Comparison of ENCODE assay signal across 1 cellular context in the genomic region with DNA sequence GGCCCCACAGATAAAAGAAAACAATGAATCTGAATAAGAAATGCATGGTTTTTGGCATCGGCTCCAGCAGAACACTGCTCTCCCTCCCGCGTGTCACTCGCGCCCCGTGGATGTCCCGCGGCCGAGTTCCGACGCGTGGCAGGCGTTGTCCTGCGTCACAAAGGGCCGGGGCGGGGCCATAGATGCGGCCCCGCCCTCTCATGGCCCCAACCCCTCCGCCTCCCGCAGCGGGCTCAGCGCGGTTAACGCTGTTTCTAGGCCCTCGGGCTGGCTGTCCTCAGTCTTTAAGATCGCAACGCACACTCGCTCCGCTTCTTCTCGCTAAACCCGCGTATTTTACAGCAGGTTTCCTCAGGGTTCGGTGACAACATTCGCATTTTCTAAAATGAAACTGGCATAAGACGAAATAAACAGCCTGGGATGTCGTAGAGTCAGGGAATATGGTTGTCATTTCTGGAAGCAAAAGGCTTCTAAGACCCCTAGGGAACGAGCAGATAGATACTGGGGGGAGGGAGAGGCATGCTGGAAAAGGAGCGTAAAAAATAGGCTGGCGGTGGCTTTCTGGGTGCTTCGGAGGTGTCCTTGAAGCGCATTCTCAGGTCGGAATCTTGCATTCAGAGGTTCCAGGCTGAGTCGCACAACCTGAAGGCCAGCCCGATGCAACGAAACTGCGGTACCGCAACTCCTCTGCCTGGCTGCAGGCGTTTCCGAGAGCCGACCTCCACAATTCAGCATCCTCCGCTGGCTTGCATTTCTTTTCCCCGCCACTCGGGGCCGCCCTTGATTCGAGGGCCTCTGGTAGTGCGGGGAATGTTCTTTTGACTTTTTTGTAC.
A peak's percentile ranks its signal among the peaks of the same experiment; 100 is the strongest.
TF ChIP-seq lines count a peak whose summit lies in the region.

A gene with protein sequence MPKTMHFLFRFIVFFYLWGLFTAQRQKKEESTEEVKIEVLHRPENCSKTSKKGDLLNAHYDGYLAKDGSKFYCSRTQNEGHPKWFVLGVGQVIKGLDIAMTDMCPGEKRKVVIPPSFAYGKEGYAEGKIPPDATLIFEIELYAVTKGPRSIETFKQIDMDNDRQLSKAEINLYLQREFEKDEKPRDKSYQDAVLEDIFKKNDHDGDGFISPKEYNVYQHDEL (minus strand): TSS at position 159 of the 833 bp plus-strand sequence. CDS start 101 bp downstream, at position 58.

TF ChIP-seq in K562, 482 proteins besides CTCF, POLR2A, EP300 and RAD21 (continued from another document and continues in another):
- TF ChIP-seq, protein P1, sequence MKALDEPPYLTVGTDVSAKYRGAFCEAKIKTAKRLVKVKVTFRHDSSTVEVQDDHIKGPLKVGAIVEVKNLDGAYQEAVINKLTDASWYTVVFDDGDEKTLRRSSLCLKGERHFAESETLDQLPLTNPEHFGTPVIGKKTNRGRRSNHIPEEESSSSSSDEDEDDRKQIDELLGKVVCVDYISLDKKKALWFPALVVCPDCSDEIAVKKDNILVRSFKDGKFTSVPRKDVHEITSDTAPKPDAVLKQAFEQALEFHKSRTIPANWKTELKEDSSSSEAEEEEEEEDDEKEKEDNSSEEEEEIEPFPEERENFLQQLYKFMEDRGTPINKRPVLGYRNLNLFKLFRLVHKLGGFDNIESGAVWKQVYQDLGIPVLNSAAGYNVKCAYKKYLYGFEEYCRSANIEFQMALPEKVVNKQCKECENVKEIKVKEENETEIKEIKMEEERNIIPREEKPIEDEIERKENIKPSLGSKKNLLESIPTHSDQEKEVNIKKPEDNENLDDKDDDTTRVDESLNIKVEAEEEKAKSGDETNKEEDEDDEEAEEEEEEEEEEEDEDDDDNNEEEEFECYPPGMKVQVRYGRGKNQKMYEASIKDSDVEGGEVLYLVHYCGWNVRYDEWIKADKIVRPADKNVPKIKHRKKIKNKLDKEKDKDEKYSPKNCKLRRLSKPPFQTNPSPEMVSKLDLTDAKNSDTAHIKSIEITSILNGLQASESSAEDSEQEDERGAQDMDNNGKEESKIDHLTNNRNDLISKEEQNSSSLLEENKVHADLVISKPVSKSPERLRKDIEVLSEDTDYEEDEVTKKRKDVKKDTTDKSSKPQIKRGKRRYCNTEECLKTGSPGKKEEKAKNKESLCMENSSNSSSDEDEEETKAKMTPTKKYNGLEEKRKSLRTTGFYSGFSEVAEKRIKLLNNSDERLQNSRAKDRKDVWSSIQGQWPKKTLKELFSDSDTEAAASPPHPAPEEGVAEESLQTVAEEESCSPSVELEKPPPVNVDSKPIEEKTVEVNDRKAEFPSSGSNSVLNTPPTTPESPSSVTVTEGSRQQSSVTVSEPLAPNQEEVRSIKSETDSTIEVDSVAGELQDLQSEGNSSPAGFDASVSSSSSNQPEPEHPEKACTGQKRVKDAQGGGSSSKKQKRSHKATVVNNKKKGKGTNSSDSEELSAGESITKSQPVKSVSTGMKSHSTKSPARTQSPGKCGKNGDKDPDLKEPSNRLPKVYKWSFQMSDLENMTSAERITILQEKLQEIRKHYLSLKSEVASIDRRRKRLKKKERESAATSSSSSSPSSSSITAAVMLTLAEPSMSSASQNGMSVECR (CRISPR knock-in tag; IDR thresholded peaks at IDR 0.05) = peak; percentile 76
- TF ChIP-seq SMARCB1 (IDR thresholded peaks at IDR 0.05; ENCODE audit: insufficient read length, low read depth) (peak; percentile 47), PURB (CRISPR knock-in tag; IDR thresholded peaks at IDR 0.05; ENCODE audit: low read depth) (no peak), CBX2 (IDR thresholded peaks at IDR 0.05; ENCODE audit: insufficient read depth, low read length, poor library complexity, severe bottlenecking) (no peak), ZNF197 (CRISPR knock-in tag; IDR thresholded peaks at IDR 0.05; ENCODE audit: low read depth) (no peak), PHF8 (IDR thresholded peaks at IDR 0.05; ENCODE audit: borderline replicate concordance, low read length) (peak; percentile 94), MAFK (IDR thresholded peaks at IDR 0.05; ENCODE audit: low read length) (0 out of 2 replicates have a peak, but pooled peaks have one; percentile 27), WHSC1 (IDR thresholded peaks at IDR 0.05; ENCODE audit: low read length) (no peak), ARID1B (IDR thresholded peaks at IDR 0.05) (no peak), ZNF707 (CRISPR knock-in tag; conservative IDR thresholded peaks at IDR 0.05) (no peak), CBX3 (IDR thresholded peaks at IDR 0.05; ENCODE audit: borderline replicate concordance in 1 of 2, low read length in 2 of 2) (peak in 1 of 2 experiments; percentile 44; a peak in 1 of 3 replicates), HMGN3 (IDR thresholded peaks at IDR 0.05; ENCODE audit: borderline replicate concordance, extremely low read depth, insufficient read length, low read depth, low read length) (peak; percentile 79), ZNF766 (CRISPR knock-in tag; conservative IDR thresholded peaks at IDR 0.05) (0 out of 2 replicates have a peak, but pooled peaks have one; percentile 12), POLR2AphosphoS2 (IDR thresholded peaks at IDR 0.05; ENCODE audit: low read length) (no peak), BCOR (IDR thresholded peaks at IDR 0.05) (peak; percentile 37), ESRRA (IDR thresholded peaks at IDR 0.05; ENCODE audit: borderline replicate concordance, low read depth) (peak; percentile 18; the same call in 1 of the 2 replicates), EZH2 (IDR thresholded peaks at IDR 0.05; ENCODE audit: borderline replicate concordance, low read depth, low read length) (no peak), CCNT2 (IDR thresholded peaks at IDR 0.05; ENCODE audit: borderline replicate concordance, extremely low read depth, insufficient read length, low read depth, low read length) (peak; percentile 70), PTRF (tag; IDR thresholded peaks at IDR 0.05) (no peak), ZNF384 (IDR thresholded peaks at IDR 0.05; ENCODE audit: low read depth, low read length) (0 out of 2 replicates have a peak, but pooled peaks have one; percentile 40), CHD1 (IDR thresholded peaks at IDR 0.05; ENCODE audit: low read length) (no peak), ARID2 (IDR thresholded peaks at IDR 0.05) (0 out of 2 replicates have a peak, but pooled peaks have one; percentile 8), JUN (IDR thresholded peaks at IDR 0.05; ENCODE audit: borderline replicate concordance, low read depth, low read length) (peak; percentile 8; the same call in 1 of the 2 replicates), JUN (CRISPR knock-in tag; IDR thresholded peaks at IDR 0.05; ENCODE audit: borderline replicate concordance) (0 out of 2 replicates have a peak, but pooled peaks have one; percentile 36), KAT2B (IDR thresholded peaks at IDR 0.05; ENCODE audit: low read depth, low read length) (no peak), STAT5A (IDR thresholded peaks at IDR 0.05; ENCODE audit: borderline replicate concordance, low read length) (no peak), DNMT1 (IDR thresholded peaks at IDR 0.05) (peak; percentile 73; the same call in 1 of the 2 replicates), RCOR1 (IDR thresholded peaks at IDR 0.05; ENCODE audit: borderline replicate concordance in 1 of 2, low read depth in 2 of 2, low read length in 2 of 2) (peak in 1 of 2 experiments; percentile 93; a peak in 2 of 4 replicates), ZNF316 (IDR thresholded peaks at IDR 0.05) (peak; percentile 60)
- TF ChIP-seq, protein P2, sequence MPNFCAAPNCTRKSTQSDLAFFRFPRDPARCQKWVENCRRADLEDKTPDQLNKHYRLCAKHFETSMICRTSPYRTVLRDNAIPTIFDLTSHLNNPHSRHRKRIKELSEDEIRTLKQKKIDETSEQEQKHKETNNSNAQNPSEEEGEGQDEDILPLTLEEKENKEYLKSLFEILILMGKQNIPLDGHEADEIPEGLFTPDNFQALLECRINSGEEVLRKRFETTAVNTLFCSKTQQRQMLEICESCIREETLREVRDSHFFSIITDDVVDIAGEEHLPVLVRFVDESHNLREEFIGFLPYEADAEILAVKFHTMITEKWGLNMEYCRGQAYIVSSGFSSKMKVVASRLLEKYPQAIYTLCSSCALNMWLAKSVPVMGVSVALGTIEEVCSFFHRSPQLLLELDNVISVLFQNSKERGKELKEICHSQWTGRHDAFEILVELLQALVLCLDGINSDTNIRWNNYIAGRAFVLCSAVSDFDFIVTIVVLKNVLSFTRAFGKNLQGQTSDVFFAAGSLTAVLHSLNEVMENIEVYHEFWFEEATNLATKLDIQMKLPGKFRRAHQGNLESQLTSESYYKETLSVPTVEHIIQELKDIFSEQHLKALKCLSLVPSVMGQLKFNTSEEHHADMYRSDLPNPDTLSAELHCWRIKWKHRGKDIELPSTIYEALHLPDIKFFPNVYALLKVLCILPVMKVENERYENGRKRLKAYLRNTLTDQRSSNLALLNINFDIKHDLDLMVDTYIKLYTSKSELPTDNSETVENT (CRISPR knock-in tag; IDR thresholded peaks at IDR 0.05) = peak; percentile 70; the same call in 1 of the 2 replicates
- TF ChIP-seq, protein P3, sequence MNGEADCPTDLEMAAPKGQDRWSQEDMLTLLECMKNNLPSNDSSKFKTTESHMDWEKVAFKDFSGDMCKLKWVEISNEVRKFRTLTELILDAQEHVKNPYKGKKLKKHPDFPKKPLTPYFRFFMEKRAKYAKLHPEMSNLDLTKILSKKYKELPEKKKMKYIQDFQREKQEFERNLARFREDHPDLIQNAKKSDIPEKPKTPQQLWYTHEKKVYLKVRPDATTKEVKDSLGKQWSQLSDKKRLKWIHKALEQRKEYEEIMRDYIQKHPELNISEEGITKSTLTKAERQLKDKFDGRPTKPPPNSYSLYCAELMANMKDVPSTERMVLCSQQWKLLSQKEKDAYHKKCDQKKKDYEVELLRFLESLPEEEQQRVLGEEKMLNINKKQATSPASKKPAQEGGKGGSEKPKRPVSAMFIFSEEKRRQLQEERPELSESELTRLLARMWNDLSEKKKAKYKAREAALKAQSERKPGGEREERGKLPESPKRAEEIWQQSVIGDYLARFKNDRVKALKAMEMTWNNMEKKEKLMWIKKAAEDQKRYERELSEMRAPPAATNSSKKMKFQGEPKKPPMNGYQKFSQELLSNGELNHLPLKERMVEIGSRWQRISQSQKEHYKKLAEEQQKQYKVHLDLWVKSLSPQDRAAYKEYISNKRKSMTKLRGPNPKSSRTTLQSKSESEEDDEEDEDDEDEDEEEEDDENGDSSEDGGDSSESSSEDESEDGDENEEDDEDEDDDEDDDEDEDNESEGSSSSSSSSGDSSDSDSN (IDR thresholded peaks at IDR 0.05; ENCODE audit: borderline replicate concordance in 1 of 2, low read depth in 2 of 2, low read length in 2 of 2) = peak in 1 of 2 experiments; percentile 57; a peak in 1 of 4 replicates
- TF ChIP-seq, protein P4, sequence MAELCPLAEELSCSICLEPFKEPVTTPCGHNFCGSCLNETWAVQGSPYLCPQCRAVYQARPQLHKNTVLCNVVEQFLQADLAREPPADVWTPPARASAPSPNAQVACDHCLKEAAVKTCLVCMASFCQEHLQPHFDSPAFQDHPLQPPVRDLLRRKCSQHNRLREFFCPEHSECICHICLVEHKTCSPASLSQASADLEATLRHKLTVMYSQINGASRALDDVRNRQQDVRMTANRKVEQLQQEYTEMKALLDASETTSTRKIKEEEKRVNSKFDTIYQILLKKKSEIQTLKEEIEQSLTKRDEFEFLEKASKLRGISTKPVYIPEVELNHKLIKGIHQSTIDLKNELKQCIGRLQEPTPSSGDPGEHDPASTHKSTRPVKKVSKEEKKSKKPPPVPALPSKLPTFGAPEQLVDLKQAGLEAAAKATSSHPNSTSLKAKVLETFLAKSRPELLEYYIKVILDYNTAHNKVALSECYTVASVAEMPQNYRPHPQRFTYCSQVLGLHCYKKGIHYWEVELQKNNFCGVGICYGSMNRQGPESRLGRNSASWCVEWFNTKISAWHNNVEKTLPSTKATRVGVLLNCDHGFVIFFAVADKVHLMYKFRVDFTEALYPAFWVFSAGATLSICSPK (IDR thresholded peaks at IDR 0.05; ENCODE audit: borderline replicate concordance) = peak; percentile 92; the same call in 1 of the 2 replicates
- TF ChIP-seq, protein P5, sequence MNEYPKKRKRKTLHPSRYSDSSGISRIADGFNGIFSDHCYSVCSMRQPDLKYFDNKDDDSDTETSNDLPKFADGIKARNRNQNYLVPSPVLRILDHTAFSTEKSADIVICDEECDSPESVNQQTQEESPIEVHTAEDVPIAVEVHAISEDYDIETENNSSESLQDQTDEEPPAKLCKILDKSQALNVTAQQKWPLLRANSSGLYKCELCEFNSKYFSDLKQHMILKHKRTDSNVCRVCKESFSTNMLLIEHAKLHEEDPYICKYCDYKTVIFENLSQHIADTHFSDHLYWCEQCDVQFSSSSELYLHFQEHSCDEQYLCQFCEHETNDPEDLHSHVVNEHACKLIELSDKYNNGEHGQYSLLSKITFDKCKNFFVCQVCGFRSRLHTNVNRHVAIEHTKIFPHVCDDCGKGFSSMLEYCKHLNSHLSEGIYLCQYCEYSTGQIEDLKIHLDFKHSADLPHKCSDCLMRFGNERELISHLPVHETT (CRISPR knock-in tag; conservative IDR thresholded peaks at IDR 0.05 in 1 of 2, IDR thresholded peaks at IDR 0.05 in 1 of 2) = 0 out of 4 replicates have a peak, but pooled peaks of 1 of the 2 experiments have one; percentile 6
- TF ChIP-seq, protein P6, sequence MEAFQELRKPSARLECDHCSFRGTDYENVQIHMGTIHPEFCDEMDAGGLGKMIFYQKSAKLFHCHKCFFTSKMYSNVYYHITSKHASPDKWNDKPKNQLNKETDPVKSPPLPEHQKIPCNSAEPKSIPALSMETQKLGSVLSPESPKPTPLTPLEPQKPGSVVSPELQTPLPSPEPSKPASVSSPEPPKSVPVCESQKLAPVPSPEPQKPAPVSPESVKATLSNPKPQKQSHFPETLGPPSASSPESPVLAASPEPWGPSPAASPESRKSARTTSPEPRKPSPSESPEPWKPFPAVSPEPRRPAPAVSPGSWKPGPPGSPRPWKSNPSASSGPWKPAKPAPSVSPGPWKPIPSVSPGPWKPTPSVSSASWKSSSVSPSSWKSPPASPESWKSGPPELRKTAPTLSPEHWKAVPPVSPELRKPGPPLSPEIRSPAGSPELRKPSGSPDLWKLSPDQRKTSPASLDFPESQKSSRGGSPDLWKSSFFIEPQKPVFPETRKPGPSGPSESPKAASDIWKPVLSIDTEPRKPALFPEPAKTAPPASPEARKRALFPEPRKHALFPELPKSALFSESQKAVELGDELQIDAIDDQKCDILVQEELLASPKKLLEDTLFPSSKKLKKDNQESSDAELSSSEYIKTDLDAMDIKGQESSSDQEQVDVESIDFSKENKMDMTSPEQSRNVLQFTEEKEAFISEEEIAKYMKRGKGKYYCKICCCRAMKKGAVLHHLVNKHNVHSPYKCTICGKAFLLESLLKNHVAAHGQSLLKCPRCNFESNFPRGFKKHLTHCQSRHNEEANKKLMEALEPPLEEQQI (IDR thresholded peaks at IDR 0.05) = no peak
- TF ChIP-seq, protein P7, sequence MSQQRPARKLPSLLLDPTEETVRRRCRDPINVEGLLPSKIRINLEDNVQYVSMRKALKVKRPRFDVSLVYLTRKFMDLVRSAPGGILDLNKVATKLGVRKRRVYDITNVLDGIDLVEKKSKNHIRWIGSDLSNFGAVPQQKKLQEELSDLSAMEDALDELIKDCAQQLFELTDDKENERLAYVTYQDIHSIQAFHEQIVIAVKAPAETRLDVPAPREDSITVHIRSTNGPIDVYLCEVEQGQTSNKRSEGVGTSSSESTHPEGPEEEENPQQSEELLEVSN (IDR thresholded peaks at IDR 0.05; ENCODE audit: borderline replicate concordance in 1 of 2, extremely low read depth in 1 of 2, insufficient read depth in 1 of 2, insufficient read length in 1 of 2, low read depth in 1 of 2, low read length in 1 of 2, poor library complexity in 1 of 2, severe bottlenecking in 1 of 2) = peak; percentile 88 to 95
